ENCODE assay signal across 9 cellular contexts in genomic region chr3:139629033-139629432, GRCh38.
DNase-seq lines count a peak whose midpoint lies in the region; ATAC-seq and TF ChIP-seq lines count a peak whose summit lies in the region.
"Had no signal": no experiment of that assay in that cellular context is flagged by ENCODE, and none has a peak within 500 bp of the region (broad histone marks: within the 10 kb centered on the region; RNA-seq: fewer than 3 reads in every experiment).

No MANE protein-coding gene starts in this region.

- no peaks in the 10 kb centered on the region for H3K36me3 Mint-ChIP-seq in stimulated activated memory B cell treated with anti-CD40 and anti-IgM and Interleukin-4, amounts not matched to agents 10 μg/mL and 1 μg/mL and 100 μg/mL, for 72 hours

- ATAC-seq in GM21723 (IDR thresholded peaks at IDR 0.05; ENCODE audit: unreplicated experiment): peak; percentile 86
- no peak for ATAC-seq in stimulated activated memory B cell treated with anti-CD40 and anti-IgM and Interleukin-4, amounts not matched to agents 10 μg/mL and 1 μg/mL and 100 μg/mL, for 72 hours

- DNase-seq in NCI-H1694 treated with DMSO at 0.1 percent for 48 hours (lab: John Stamatoyannopoulos, UW) (peak; percentile 8), NCI-H1694 (lab: John Stamatoyannopoulos, UW) (no peak), NCI-H146 treated with DMSO at 0.1 percent for 48 hours (lab: John Stamatoyannopoulos, UW; ENCODE audit: unreplicated experiment) (peak; percentile 24), fibroblast of pulmonary artery (ENCODE audit: low read depth) (peak; percentile 4), NCI-H2029 treated with DMSO at 0.1 percent for 48 hours (lab: John Stamatoyannopoulos, UW) (no peak), GF-D8 (lab: John Stamatoyannopoulos, UW) (no peak)

- H3K27ac Mint-ChIP-seq in stimulated activated memory B cell treated with anti-CD40 and anti-IgM and Interleukin-4, amounts not matched to agents 10 μg/mL and 1 μg/mL and 100 μg/mL, for 72 hours: no peak overlapping the region

- H3K27me3 Mint-ChIP-seq in stimulated activated memory B cell treated with anti-CD40 and anti-IgM and Interleukin-4, amounts not matched to agents 10 μg/mL and 1 μg/mL and 100 μg/mL, for 72 hours: no peaks in the 10 kb centered on the region

- no peak overlapping the region for H3K4me3 Mint-ChIP-seq in stimulated activated memory B cell treated with anti-CD40 and anti-IgM and Interleukin-4, amounts not matched to agents 10 μg/mL and 1 μg/mL and 100 μg/mL, for 72 hours

- no peaks in the 10 kb centered on the region for H3K9me3 Mint-ChIP-seq in stimulated activated memory B cell treated with anti-CD40 and anti-IgM and Interleukin-4, amounts not matched to agents 10 μg/mL and 1 μg/mL and 100 μg/mL, for 72 hours

- no peak overlapping the region for H3K4me3 ChIP-seq in fibroblast of pulmonary artery (replicated peaks; ENCODE audit: low read depth, low read length)
- H3K4me3 ChIP-seq: BLaER1 treated with 17β-estradiol and CSF1 and Interleukin-3, amounts not matched to agents 10 nM and 100 nM had no signal

- no peaks in the 10 kb centered on the region for H3K4me1 Mint-ChIP-seq in stimulated activated memory B cell treated with anti-CD40 and anti-IgM and Interleukin-4, amounts not matched to agents 10 μg/mL and 1 μg/mL and 100 μg/mL, for 72 hours

- TF ChIP-seq CTCF in fibroblast of pulmonary artery (IDR thresholded peaks at IDR 0.05; ENCODE audit: low read length, missing control alignments): peak; percentile 21

Comparison
In these comparisons a context has a peak if more than half of its experiments do, and no peak if none do; other contexts are left out.
1. DNase-seq: peak in NCI-H1694 treated with DMSO at 0.1 percent for 48 hours (single experiment), NCI-H146 treated with DMSO at 0.1 percent for 48 hours (single experiment) and fibroblast of pulmonary artery (single experiment); none in NCI-H1694 (single experiment), NCI-H2029 treated with DMSO at 0.1 percent for 48 hours (single experiment) and GF-D8 (single experiment).